ENCODE assay signal across 8 cellular contexts in genomic region chr17:27569257-27569722, GRCh38.
DNase-seq lines count a peak whose midpoint lies in the region; ATAC-seq and TF ChIP-seq lines count a peak whose summit lies in the region.

No MANE protein-coding gene starts in this region.

- intact Hi-C loops in heart right ventricle (cut with DNase I), result loop anchor here in 2 of 10 donors (5.0 to 10.0 kb wide), 3 partner anchors 33 to 114 kb away; partner anchors contain the start of gene KSR1 (in 2 of the 2)

- no peaks in the 10 kb centered on the region for H3K27me3 ChIP-seq in MG63
- H3K27me3 ChIP-seq in heart right ventricle, result no peaks in the 10 kb centered on the region

- H3K9me3 ChIP-seq in MG63 (no peaks in the 10 kb centered on the region), heart right ventricle (no peaks in the 10 kb centered on the region)

- peak in 7 of 9 donors; percentile 46 to 67 (median 56) for TF ChIP-seq CTCF in heart right ventricle (IDR thresholded peaks at IDR 0.05)

- H3K36me3 ChIP-seq in MG63 (no peaks in the 10 kb centered on the region), heart right ventricle (peaks cover 0 to 2% (median 0%) of the 10 kb centered on the region in 9 donors)

- H3K27ac ChIP-seq in heart right ventricle, result peak overlapping the region in 1 of 10 donors; percentile 49

- peaks cover 4 to 86% (median 56%) of the 10 kb centered on the region in 9 donors for H3K4me1 ChIP-seq in heart right ventricle

- H3K4me3 ChIP-seq in MG63 (no peak overlapping the region), heart right ventricle (no peak overlapping the region)

- 84 to 90% methylated on average over 6 of the region's 6 CpGs for WGBS in heart right ventricle, 2 donors

- ATAC-seq in heart right ventricle, result peak in 5 of 8 donors; percentile 25 to 44 (median 32)

- DNase-seq in SKM-1 treated with dmso at 0.1 percent for 144 hours (lab: John Stamatoyannopoulos, UW; ENCODE audit: unreplicated experiment) (peak; percentile 42), SKM-1 (lab: John Stamatoyannopoulos, UW; ENCODE audit: unreplicated experiment) (no peak), MG63 (peak; percentile 46), activated T-cell treated with anti-CD3 and anti-CD28 coated beads for 48 hours (ENCODE audit: low read depth) (peak; percentile 65), heart right ventricle (no peak), mucosa of gallbladder (ENCODE audit: low spot score) (no peak), NCI-H446 (lab: John Stamatoyannopoulos, UW) (no peak)
- DNase-seq in stimulated activated CD4-positive, alpha-beta T cell treated with anti-CD3 and anti-CD28 coated beads, Interleukin-2, amount 100 ng/mL, for 4 hours (ENCODE audit: low read depth), result peak; percentile 29

Comparison
In these comparisons a context has a peak if more than half of its experiments do, and no peak if none do; other contexts are left out.
1. DNase-seq: peak in SKM-1 treated with dmso at 0.1 percent for 144 hours (single experiment), MG63 (single experiment), activated T-cell treated with anti-CD3 and anti-CD28 coated beads for 48 hours (single experiment) and stimulated activated CD4-positive, alpha-beta T cell treated with anti-CD3 and anti-CD28 coated beads, Interleukin-2, amount 100 ng/mL, for 4 hours (single experiment); none in SKM-1 (single experiment), heart right ventricle (0 of 2), mucosa of gallbladder (single experiment) and NCI-H446 (0 of 2).